7 cellular contexts compared by ENCODE assay signal in the genomic region with DNA sequence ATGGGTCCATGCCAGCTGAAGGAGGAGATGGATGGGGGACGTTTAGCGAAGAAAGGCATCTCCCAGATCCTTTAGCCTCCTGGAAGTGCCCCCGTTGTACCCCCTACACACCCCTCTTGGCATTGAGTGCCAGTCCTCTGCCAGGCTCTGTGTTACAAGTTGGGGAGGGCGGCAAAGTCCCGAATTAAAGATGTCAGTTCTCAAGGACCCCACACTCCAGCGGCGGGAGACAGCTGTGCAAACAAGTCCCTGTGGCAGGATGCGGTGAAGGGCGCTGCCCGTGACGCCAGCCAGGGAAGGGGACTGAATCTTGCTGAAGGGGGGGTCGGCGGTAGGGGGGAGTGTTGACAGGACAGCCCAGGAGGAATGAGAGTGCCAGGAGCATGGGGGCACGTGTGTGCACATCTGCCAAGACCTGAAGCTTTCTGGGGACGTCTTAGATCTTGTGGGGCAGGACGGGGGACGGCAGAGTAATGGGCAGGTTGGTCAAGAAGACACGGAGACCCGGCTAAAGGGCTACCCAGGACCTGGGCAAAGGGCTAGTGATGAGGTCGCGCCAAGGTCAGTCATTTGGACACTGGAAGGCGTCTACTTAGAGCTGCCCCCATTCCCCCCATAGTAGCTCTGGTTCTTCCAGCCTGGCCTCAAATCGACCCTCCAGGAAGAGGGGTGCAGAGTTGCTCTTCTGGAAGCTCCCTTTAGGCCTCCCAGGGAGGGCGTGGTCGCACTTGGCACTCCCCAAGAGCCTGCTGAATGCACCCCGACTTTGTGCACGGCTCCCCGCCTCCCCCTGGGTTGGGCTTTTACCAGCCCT. TPM values are rescaled to one million over a fixed set of nuclear protein-coding genes. Genes with fewer than 3 reads are reported as not detected.
DNase-seq lines count a peak whose midpoint lies in the region; ATAC-seq and TF ChIP-seq lines count a peak whose summit lies in the region.

No MANE protein-coding gene starts in this region.

- ATAC-seq in lower lobe of right lung (peak; percentile 2 to 4), HG02763 (IDR thresholded peaks at IDR 0.05; ENCODE audit: unreplicated experiment) (no peak)

- intact Hi-C loops in lower lobe of right lung (cut with DNase I) = no loop called here

- H3K4me3 ChIP-seq in GM23248 = peak overlapping the region; percentile 95
- H3K4me3 ChIP-seq in duodenal mucosa (ENCODE audit: low read depth in 1 of 2, low read length in 2 of 2) = peak overlapping the region; percentile 80 to 85
- peak overlapping the region; percentile 99 for H3K4me3 ChIP-seq in lower lobe of right lung

- in situ Hi-C loops in GM23248 (cut with MboI) = no loop called here

- H3K9ac ChIP-seq in GM23248 = peak overlapping the region; percentile 99
- H3K9ac ChIP-seq in duodenal mucosa (ENCODE audit: low read depth in 1 of 2, low read length in 2 of 2) = peak overlapping the region; percentile 82 to 89

- peaks cover 15% of the 10 kb centered on the region for H3F3A ChIP-seq in GM23248 (ENCODE audit: insufficient read depth)

- WGBS in GM23248 (ENCODE audit: low coverage in 1 of 2, low lambda C conversion rate in 2 of 2, missing lambda C conversion rate in 2 of 2), 2 experiments = 2 to 5% methylated on average over 25 to 27 of the region's 28 CpGs

- DNase-seq in GM23248 (peak; percentile 69), NCI-H446 treated with DMSO at 0.1 percent for 48 hours (lab: John Stamatoyannopoulos, UW) (peak; percentile 29), lower lobe of right lung (peak; percentile 91)
- DNase-seq in activated CD4-positive, alpha-beta T cell treated with anti-CD3 and anti-CD28 coated beads, Interleukin-2, amount 50 U/mL, for 4 hours = peak; percentile 39 to 44
- peak; percentile 52 for DNase-seq in stimulated activated CD8-positive, alpha-beta memory T cell treated with anti-CD3 and anti-CD28 coated beads, Interleukin-4, amount 100 ng/mL, for 1 hour (ENCODE audit: low read depth in 2 of 2, low spot score in 1 of 2)

- H3K27ac ChIP-seq in GM23248 = peak overlapping the region; percentile 97
- H3K27ac ChIP-seq in duodenal mucosa (ENCODE audit: low read depth, low read length) = peak overlapping the region; percentile 100
- H3K27ac ChIP-seq in lower lobe of right lung = peak overlapping the region; percentile 100

- no peaks in the 10 kb centered on the region for H4K20me1 ChIP-seq in GM23248 (ENCODE audit: insufficient read depth)

- H3K9me3 ChIP-seq in GM23248 (ENCODE audit: low read depth) (no peaks in the 10 kb centered on the region), duodenal mucosa (ENCODE audit: control insufficient read depth in 1 of 2, low read length in 2 of 2) (no peaks in the 10 kb centered on the region), lower lobe of right lung (no peaks in the 10 kb centered on the region)

- H3K4me1 ChIP-seq in GM23248 (ENCODE audit: insufficient read depth) (peaks cover 13% of the 10 kb centered on the region; the same call in 1 of the 2 replicates), duodenal mucosa (ENCODE audit: control insufficient read depth in 1 of 2, insufficient read depth in 2 of 2, low read length in 2 of 2) (peaks cover 30 to 43% of the 10 kb centered on the region in 2 donors), lower lobe of right lung (peaks cover 41% of the 10 kb centered on the region)

- TF ChIP-seq CTCF in lower lobe of right lung (IDR thresholded peaks at IDR 0.05) = no peak

- H3K4me2 ChIP-seq in GM23248 (ENCODE audit: unreplicated experiment) = peak overlapping the region; percentile 96

- H2AFZ ChIP-seq in GM23248 = peak overlapping the region; percentile 94

- no peaks in the 10 kb centered on the region for H3K36me3 ChIP-seq in GM23248 (ENCODE audit: low read depth)
- H3K36me3 ChIP-seq in duodenal mucosa (ENCODE audit: control insufficient read depth in 1 of 2, insufficient read depth in 2 of 2, low read length in 2 of 2) = peaks cover under 1 to 5% of the 10 kb centered on the region in 2 donors
- peaks cover 15% of the 10 kb centered on the region for H3K36me3 ChIP-seq in lower lobe of right lung

- H3K27me3 ChIP-seq in GM23248 (replicated peaks; ENCODE audit: insufficient read depth) (no peaks in the 10 kb centered on the region), duodenal mucosa (ENCODE audit: control insufficient read depth in 1 of 2, insufficient read depth in 2 of 2, low read length in 2 of 2) (no peaks in the 10 kb centered on the region), lower lobe of right lung (ENCODE audit: low read depth) (no peaks in the 10 kb centered on the region)

- H3K79me2 ChIP-seq in GM23248 (ENCODE audit: insufficient read depth) = peaks cover 19% of the 10 kb centered on the region

- no peaks in the 10 kb centered on the region for H3K9me2 ChIP-seq in GM23248 (ENCODE audit: insufficient read depth)

RNA-seq across cellular contexts. Expression of a gene that starts 2.8 kb away (rescaled TPM):
- total RNA-seq in GM23248 (2014; rRNA removed; shearing (Covaris generic)) = 82.7 and 119 TPM in 2 replicates
- polyA plus RNA-seq in GM23248 (2016; fragmentation: Nextera tagmentation; extraction: Ambion mirVana) = 28.5 and 31.0 TPM in 2 replicates
- 168 TPM for total RNA-seq in lower lobe of right lung

RNA-seq across cellular contexts. Expression of a gene that starts 14.8 kb away (rescaled TPM):
- not detected in 2 replicates for total RNA-seq in GM23248 (2014; rRNA removed; shearing (Covaris generic))
- 0.13 and 0.16 TPM in 2 replicates for polyA plus RNA-seq in GM23248 (2016; fragmentation: Nextera tagmentation; extraction: Ambion mirVana)
- total RNA-seq in lower lobe of right lung = 419 TPM

RNA-seq across cellular contexts. Expression of a gene that starts 22.0 kb away (rescaled TPM):
- not detected in 2 replicates for total RNA-seq in GM23248 (2014; rRNA removed; shearing (Covaris generic))
- not detected in 2 replicates for polyA plus RNA-seq in GM23248 (2016; fragmentation: Nextera tagmentation; extraction: Ambion mirVana)
- 0.41 TPM for total RNA-seq in lower lobe of right lung

RNA-seq across cellular contexts. Expression of a gene that starts 40.2 kb away (rescaled TPM):
- total RNA-seq in GM23248 (2014; rRNA removed; shearing (Covaris generic)) = not detected in 2 replicates
- not detected in 2 replicates for polyA plus RNA-seq in GM23248 (2016; fragmentation: Nextera tagmentation; extraction: Ambion mirVana)
- total RNA-seq in lower lobe of right lung = 5.6 TPM

Comparison
In these comparisons a context has a peak if more than half of its experiments do, and no peak if none do; other contexts are left out.
1. DNase-seq: peak in every context shown above with its lines; median percentile 91 in lower lobe of right lung; 69 in GM23248; 52 in stimulated activated CD8-positive, alpha-beta memory T cell treated with anti-CD3 and anti-CD28 coated beads, Interleukin-4, amount 100 ng/mL, for 1 hour; 42 in activated CD4-positive, alpha-beta T cell treated with anti-CD3 and anti-CD28 coated beads, Interleukin-2, amount 50 U/mL, for 4 hours; 29 in NCI-H446 treated with DMSO at 0.1 percent for 48 hours.
2. RNA of a gene that starts 14.8 kb away (total RNA-seq): 419 TPM in lower lobe of right lung (single experiment); not detected in GM23248; every median in the first group is over 100 times any median in the second.
3. Peak in every context shown above with its lines, with median percentiles within 50 percentile points of each other: H3K27ac ChIP-seq and H3K4me3 ChIP-seq.